Comparison of ENCODE assay signal across 8 cellular contexts in genomic region chr2:157876771-157877108, GRCh38. TPM values are rescaled to one million over a fixed set of nuclear protein-coding genes. Genes with fewer than 3 reads are reported as not detected.
A peak's percentile ranks its signal among the peaks of the same experiment; 100 is the strongest.
DNase-seq lines count a peak whose midpoint lies in the region; ATAC-seq and TF ChIP-seq lines count a peak whose summit lies in the region.

No MANE protein-coding gene starts in this region.

- H3K27ac Mint-ChIP-seq in endodermal cell, result peak overlapping the region; percentile 69

- no peaks in the 10 kb centered on the region for H3K9me3 Mint-ChIP-seq in endodermal cell

- DNase-seq in NCI-H526 treated with DMSO at 0.1 percent for 48 hours (lab: John Stamatoyannopoulos, UW) (peak; percentile 26), endodermal cell (no peak), ovary (no peak), OCI-M2 (lab: John Stamatoyannopoulos, UW; ENCODE audit: unreplicated experiment) (no peak), T1000 (lab: John Stamatoyannopoulos, UW) (no peak)
- DNase-seq in activated CD8-positive, alpha-beta memory T cell treated with anti-CD3 and anti-CD28 coated beads for 24 hours, result no peak

- peaks cover 17% of the 10 kb centered on the region for H3K79me2 ChIP-seq in DOHH2 (ENCODE audit: control insufficient read depth, low read length)

- H3K27me3 ChIP-seq in DOHH2 (ENCODE audit: control insufficient read depth, low read length), result no peaks in the 10 kb centered on the region
- H3K27me3 ChIP-seq in endodermal cell (ENCODE audit: control insufficient read depth, insufficient read depth, low read length, poor library complexity, severe bottlenecking), result no peaks in the 10 kb centered on the region
- H3K27me3 ChIP-seq in ovary, result no peaks in the 10 kb centered on the region

- H3K27me3 Mint-ChIP-seq in endodermal cell (ENCODE audit: insufficient read depth), result peaks cover 3% of the 10 kb centered on the region

- H3K4me2 ChIP-seq in DOHH2 (ENCODE audit: low read length), result peak overlapping the region; percentile 72

- TF ChIP-seq POLR2A in ovary (IDR thresholded peaks at IDR 0.05), result no peak

- H3K4me1 ChIP-seq in DOHH2 (ENCODE audit: control insufficient read depth, low read length) (peaks cover 18% of the 10 kb centered on the region), endodermal cell (ENCODE audit: control insufficient read depth, insufficient read depth, low read length) (peaks cover 7% of the 10 kb centered on the region), ovary (ENCODE audit: insufficient read depth) (peaks cover 14% of the 10 kb centered on the region)

- intact Hi-C loops in ovary (cut with DNase I), result no loop called here

- no peaks in the 10 kb centered on the region for H3K9me2 ChIP-seq in DOHH2 (replicated peaks; ENCODE audit: control insufficient read depth, low read length)

- no peaks in the 10 kb centered on the region for H4K20me1 ChIP-seq in DOHH2 (ENCODE audit: control insufficient read depth, insufficient read depth, low read depth, low read length)

- H3K9ac ChIP-seq in endodermal cell (ENCODE audit: extremely low read depth, low read length, poor library complexity, severe bottlenecking), result peak overlapping the region; percentile 36

- peaks cover 32% of the 10 kb centered on the region for H3K4me1 Mint-ChIP-seq in endodermal cell

- H3K36me3 ChIP-seq in DOHH2 (ENCODE audit: control insufficient read depth, low read length), result no peaks in the 10 kb centered on the region
- H3K36me3 ChIP-seq in endodermal cell (ENCODE audit: control insufficient read depth, insufficient read depth, low read length), result no peaks in the 10 kb centered on the region
- no peaks in the 10 kb centered on the region for H3K36me3 ChIP-seq in ovary

- H3K4me3 ChIP-seq in DOHH2 (ENCODE audit: low read length) (peak overlapping the region; percentile 68), endodermal cell (ENCODE audit: low read length) (peak overlapping the region; percentile 89), ovary (peak overlapping the region; percentile 88)

- TF ChIP-seq EP300 in ovary (IDR thresholded peaks at IDR 0.05), result no peak

- H3K9me3 ChIP-seq in DOHH2 (ENCODE audit: control insufficient read depth, insufficient read depth, low read length) (no peaks in the 10 kb centered on the region), endodermal cell (ENCODE audit: control insufficient read depth, low read length) (no peaks in the 10 kb centered on the region), ovary (no peaks in the 10 kb centered on the region)

- no peak for TF ChIP-seq CTCF in DOHH2 (IDR thresholded peaks at IDR 0.05; ENCODE audit: low read depth, low read length, poor library complexity, severe bottlenecking)
- TF ChIP-seq CTCF in endodermal cell (conservative IDR thresholded peaks at IDR 0.05), result no peak
- no peak for TF ChIP-seq CTCF in ovary (IDR thresholded peaks at IDR 0.05)

- WGBS in endodermal cell (ENCODE audit: insufficient coverage in 1 of 2, insufficient read length in 1 of 2), 2 experiments, result 6% methylated on average over 10 to 14 of the region's 14 CpGs
- 5 to 38% (median 6%) methylated on average over 3 to 14 of the region's 14 CpGs for WGBS in ovary, 3 donors

- H3K4me3 Mint-ChIP-seq in endodermal cell, result peak overlapping the region; percentile 85

- H3K27ac ChIP-seq in DOHH2 (ENCODE audit: low read depth, low read length), result peak overlapping the region; percentile 20; the same call in 1 of the 2 replicates
- H3K27ac ChIP-seq in endodermal cell (ENCODE audit: low read depth, low read length), result peak overlapping the region; percentile 59
- peak overlapping the region; percentile 59 to 97 for H3K27ac ChIP-seq in ovary

- no peaks in the 10 kb centered on the region for H3F3A ChIP-seq in DOHH2 (ENCODE audit: control insufficient read depth, insufficient read depth)

- no peak for ATAC-seq in HG02798 (IDR thresholded peaks at IDR 0.05; ENCODE audit: poor library complexity, unreplicated experiment)

- no peaks in the 10 kb centered on the region for H3K36me3 Mint-ChIP-seq in endodermal cell (ENCODE audit: low read depth)

RNA-seq across cellular contexts. Expression of gene ACVR1, which starts 0.6 kb away (rescaled TPM):
- total RNA-seq in endodermal cell, result 10 to 100 TPM; 21.1 to 26.9 TPM
- polyA plus RNA-seq in endodermal cell (2013, experiment 1 of 2), result 16.6 TPM
- 16.5 TPM for polyA plus RNA-seq in endodermal cell (2013, experiment 2 of 2)
- 10 to 100 TPM; 23.4 to 49.5 (median 30.4) TPM for total RNA-seq in ovary
- polyA plus RNA-seq in ovary, result 10 to 100 TPM; 23.4 to 51.2 TPM

Comparison
In these comparisons a context has a peak if more than half of its experiments do, and no peak if none do; other contexts are left out.
1. H3K27ac ChIP-seq: peak in every context shown above with its lines; median percentile 78 in ovary; 59 in endodermal cell; 20 in DOHH2.